In the genomic region with DNA sequence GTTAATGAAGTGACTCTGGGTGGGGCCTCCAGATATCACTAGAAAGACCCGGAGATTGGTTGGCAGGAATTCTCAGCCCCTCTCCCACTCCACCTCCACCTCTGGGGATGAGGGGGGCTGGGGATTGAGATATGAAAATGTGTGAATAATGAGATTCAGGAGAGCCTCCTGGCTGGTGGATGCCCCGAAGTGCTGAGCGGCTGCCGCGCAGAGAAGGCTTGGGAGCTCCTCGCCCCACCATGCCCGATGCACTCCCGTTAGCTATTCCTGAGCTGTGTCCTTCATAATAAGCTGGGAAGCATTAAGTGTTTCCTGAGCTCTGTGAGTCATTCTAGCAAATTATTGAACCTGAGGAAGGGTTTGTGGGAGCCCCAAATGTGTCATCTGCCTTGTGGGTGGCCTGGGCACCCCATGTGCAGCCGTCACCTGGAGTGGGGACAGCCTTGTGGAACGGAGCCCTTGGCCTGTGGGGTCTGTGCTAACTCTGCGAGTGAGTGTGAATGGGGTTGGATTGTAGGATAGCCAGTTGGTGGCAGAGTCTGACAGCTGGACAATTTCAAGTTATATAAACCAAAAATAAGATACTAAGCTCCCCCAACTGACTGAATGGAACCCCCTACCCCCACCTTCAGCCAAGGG, we compare ENCODE assay signal across 1 cellular context.
TF ChIP-seq lines count a peak whose summit lies in the region.

No MANE protein-coding gene starts in this region.

TF ChIP-seq in HCT116, 20 proteins besides CTCF, POLR2A, EP300 and RAD21 (continued from another document):
- TF ChIP-seq CEBPB (IDR thresholded peaks at IDR 0.05; ENCODE audit: low read depth), result no peak
- no peak for TF ChIP-seq ZNF274 (IDR thresholded peaks at IDR 0.05; ENCODE audit: low read depth, low read length)
- no peak for TF ChIP-seq SRF (IDR thresholded peaks at IDR 0.05; ENCODE audit: low read depth)
- TF ChIP-seq REST (IDR thresholded peaks at IDR 0.05; ENCODE audit: low read depth), result no peak
- TF ChIP-seq TCF7L2 (IDR thresholded peaks at IDR 0.05; ENCODE audit: borderline replicate concordance, extremely low read depth, insufficient read depth, insufficient read length), result no peak
- no peak for TF ChIP-seq YY1 (IDR thresholded peaks at IDR 0.05; ENCODE audit: extremely low read depth, insufficient replicate concordance, low read depth, low read length)
- no peak for TF ChIP-seq FOSL1 (IDR thresholded peaks at IDR 0.05; ENCODE audit: low read depth)
- TF ChIP-seq ZBTB33 (IDR thresholded peaks at IDR 0.05; ENCODE audit: extremely low read depth, insufficient replicate concordance, low read length), result no peak
- TF ChIP-seq JUND (IDR thresholded peaks at IDR 0.05), result no peak
- TF ChIP-seq ELF1 (IDR thresholded peaks at IDR 0.05; ENCODE audit: borderline replicate concordance, low read depth), result no peak
- TF ChIP-seq CBX3 (IDR thresholded peaks at IDR 0.05; ENCODE audit: low read depth), result no peak
